Comparison of ENCODE assay signal across 14 cellular contexts in the genomic region with DNA sequence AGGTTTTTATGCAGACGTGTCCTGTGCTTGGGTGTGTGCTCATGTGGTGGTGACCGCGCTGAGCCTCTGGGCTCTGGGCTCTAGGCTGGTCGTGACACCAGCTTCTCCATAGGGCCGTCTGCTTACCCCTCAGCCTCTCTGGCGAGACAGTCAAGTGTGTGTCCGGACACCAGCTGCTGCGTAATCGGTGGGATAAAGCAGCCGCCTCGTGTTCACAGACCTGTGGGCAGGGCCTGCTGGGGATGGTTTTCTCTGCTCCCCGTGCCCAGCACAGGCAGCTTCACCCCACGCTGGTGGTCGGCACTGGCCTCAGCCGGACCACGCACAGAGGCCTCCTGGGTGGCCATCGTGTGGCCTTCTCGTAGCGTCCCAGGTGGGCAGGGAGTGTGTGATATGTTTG. TPM values are rescaled to one million over a fixed set of nuclear protein-coding genes. Genes with fewer than 3 reads are reported as not detected.
DNase-seq lines count a peak whose midpoint lies in the region; ATAC-seq lines count a peak whose summit lies in the region.
"Had no signal": no experiment of that assay in that cellular context is flagged by ENCODE, and none has a peak within 500 bp of the region (broad histone marks: within the 10 kb centered on the region; RNA-seq: fewer than 3 reads in every experiment).

No MANE protein-coding gene starts in this region.

- intact Hi-C loops in left ventricle myocardium superior (cut with micrococcal nuclease) (no loop called here), left cardiac atrium (cut with DNase I) (no loop called here)

- H3K9me3 Mint-ChIP-seq in activated T-cell treated with anti-CD3 and anti-CD28 coated beads, Interleukin-2, amount 50 U/mL, for 4 hours = no peaks in the 10 kb centered on the region
- H3K9me3 Mint-ChIP-seq in memory B cell = no peaks in the 10 kb centered on the region
- H3K9me3 Mint-ChIP-seq: stimulated activated naive B cell treated with anti-CD40 and anti-IgM and Interleukin-4, amounts not matched to agents 10 μg/mL and 1 μg/mL and 100 μg/mL, for 72 hours had no signal

- peaks cover 6% of the 10 kb centered on the region for H3K36me3 Mint-ChIP-seq in activated T-cell treated with anti-CD3 and anti-CD28 coated beads, Interleukin-2, amount 50 U/mL, for 4 hours (ENCODE audit: insufficient read depth)
- peaks cover 8% of the 10 kb centered on the region for H3K36me3 Mint-ChIP-seq in memory B cell

- ATAC-seq in left ventricle myocardium superior = no peak
- no peak for ATAC-seq in left cardiac atrium
- peak; percentile 8 to 15 for ATAC-seq in activated T-cell treated with anti-CD3 and anti-CD28 coated beads, Interleukin-2, amount 50 U/mL, for 4 hours
- ATAC-seq in memory B cell (ENCODE audit: low read depth) = no peak
- no peak for ATAC-seq in HG02970 (IDR thresholded peaks at IDR 0.05; ENCODE audit: low FRiP score, unreplicated experiment)
- ATAC-seq in GM19397 (IDR thresholded peaks at IDR 0.05; ENCODE audit: unreplicated experiment) = no peak
- ATAC-seq in GM21723 (IDR thresholded peaks at IDR 0.05; ENCODE audit: unreplicated experiment) = no peak
- ATAC-seq: PC-3; stimulated activated naive B cell treated with anti-CD40 and anti-IgM and Interleukin-4, amounts not matched to agents 10 μg/mL and 1 μg/mL and 100 μg/mL, for 72 hours had no signal

- DNase-seq in left ventricle myocardium superior (peak; percentile 17), left cardiac atrium (no peak), memory B cell (ENCODE audit: low spot score in 2 of 2) (no peak), NCI-H146 treated with DMSO at 0.1 percent for 48 hours (lab: John Stamatoyannopoulos, UW; ENCODE audit: unreplicated experiment) (no peak)
- DNase-seq in activated T-cell treated with anti-CD3 and anti-CD28 coated beads, Interleukin-2, amount 50 U/mL, for 4 hours = no peak
- DNase-seq: EL; midbrain; NCI-H2171; PC-3; stimulated activated naive B cell treated with anti-CD40 and anti-IgM and Interleukin-4, amounts not matched to agents 10 μg/mL and 1 μg/mL and 100 μg/mL, for 72 hours had no signal

- no peaks in the 10 kb centered on the region for H3K27me3 Mint-ChIP-seq in activated T-cell treated with anti-CD3 and anti-CD28 coated beads, Interleukin-2, amount 50 U/mL, for 4 hours (ENCODE audit: low read depth)
- no peaks in the 10 kb centered on the region for H3K27me3 Mint-ChIP-seq in memory B cell
- H3K27me3 Mint-ChIP-seq: B cell; stimulated activated naive B cell treated with anti-CD40 and anti-IgM and Interleukin-4, amounts not matched to agents 10 μg/mL and 1 μg/mL and 100 μg/mL, for 72 hours had no signal

- peak overlapping the region; percentile 59 for H3K4me3 Mint-ChIP-seq in activated T-cell treated with anti-CD3 and anti-CD28 coated beads, Interleukin-2, amount 50 U/mL, for 4 hours
- no peak overlapping the region for H3K4me3 Mint-ChIP-seq in memory B cell
- H3K4me3 Mint-ChIP-seq: B cell; stimulated activated naive B cell treated with anti-CD40 and anti-IgM and Interleukin-4, amounts not matched to agents 10 μg/mL and 1 μg/mL and 100 μg/mL, for 72 hours had no signal

- peaks cover 21% of the 10 kb centered on the region for H3K4me1 Mint-ChIP-seq in activated T-cell treated with anti-CD3 and anti-CD28 coated beads, Interleukin-2, amount 50 U/mL, for 4 hours (ENCODE audit: low read depth)
- no peaks in the 10 kb centered on the region for H3K4me1 Mint-ChIP-seq in memory B cell

- peak overlapping the region; percentile 10 for H3K27ac Mint-ChIP-seq in memory B cell
- H3K27ac Mint-ChIP-seq: B cell; stimulated activated naive B cell treated with anti-CD40 and anti-IgM and Interleukin-4, amounts not matched to agents 10 μg/mL and 1 μg/mL and 100 μg/mL, for 72 hours had no signal

RNA-seq across cellular contexts. Expression of a gene that starts 33.6 kb away (rescaled TPM):
- 28.5 TPM for total RNA-seq in left ventricle myocardium superior
- 10 to 100 TPM; 27.2 to 33.0 TPM for total RNA-seq in left cardiac atrium
- 10 to 100 TPM; 17.8 to 19.5 (median 18.9) TPM for total RNA-seq in activated T-cell treated with anti-CD3 and anti-CD28 coated beads, Interleukin-2, amount 50 U/mL, for 4 hours

Comparison
In these comparisons a context has a peak if more than half of its experiments do, and no peak if none do; other contexts are left out.
1. ATAC-seq: peak in activated T-cell treated with anti-CD3 and anti-CD28 coated beads, Interleukin-2, amount 50 U/mL, for 4 hours (2 of 2); none in left ventricle myocardium superior (single experiment), left cardiac atrium (0 of 2), memory B cell (single experiment), HG02970 (single experiment), GM19397 (single experiment) and GM21723 (single experiment).